4 cellular contexts compared by ENCODE assay signal in the genomic region with DNA sequence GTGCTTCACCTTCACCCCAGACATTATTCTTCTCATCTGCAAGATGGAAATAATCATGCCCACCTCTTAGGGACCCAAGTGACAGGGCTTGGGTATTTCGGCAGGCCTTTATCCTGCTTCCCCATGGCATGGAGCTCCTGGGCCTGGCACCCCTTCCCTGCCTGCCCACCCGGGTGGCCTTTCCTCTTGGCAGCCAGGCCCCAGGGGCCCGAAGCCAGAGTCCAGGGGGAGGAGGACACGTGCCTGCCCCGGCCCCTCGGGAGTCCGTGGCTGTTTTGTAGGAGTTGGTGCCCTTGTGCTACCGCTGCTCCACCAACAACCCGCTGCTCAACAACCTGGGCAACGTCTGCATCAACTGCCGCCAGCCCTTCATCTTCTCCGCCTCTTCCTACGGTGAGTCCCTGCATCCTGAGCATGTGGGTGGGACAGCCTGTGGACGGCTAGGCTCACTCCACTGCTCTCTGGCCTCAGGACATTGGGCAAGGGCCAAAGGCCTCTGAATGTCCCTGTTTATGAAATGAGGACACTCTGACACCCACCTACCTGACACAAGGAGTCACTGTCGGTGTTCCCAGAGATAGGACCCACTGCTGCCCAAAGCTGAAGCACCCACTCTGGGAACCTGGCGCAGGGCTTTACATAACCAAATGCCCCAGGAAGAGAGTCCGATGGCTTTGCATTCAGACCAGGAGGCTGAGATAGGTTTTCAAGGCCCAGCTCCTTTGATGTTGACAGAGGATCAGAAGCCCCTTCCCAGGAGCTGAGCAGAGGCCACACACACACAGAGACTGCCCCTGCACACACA. TPM values are rescaled to one million over a fixed set of nuclear protein-coding genes. Genes with fewer than 3 reads are reported as not detected.
"Had no signal": no experiment of that assay in that cellular context is flagged by ENCODE, and none has a peak within 500 bp of the region (broad histone marks: within the 10 kb centered on the region; RNA-seq: fewer than 3 reads in every experiment).

No MANE protein-coding gene starts in this region.

RNA-seq across cellular contexts. Expression of a gene that starts 34.5 kb away (rescaled TPM):
- total RNA-seq: kidney epithelial cell, left ventricle myocardium superior, psoas muscle had no signal
- polyA plus RNA-seq: fibroblast of lung had no signal
